Comparison of ENCODE assay signal across 16 cellular contexts in genomic region chr4:39658756-39659155, GRCh38. TPM values are rescaled to one million over a fixed set of nuclear protein-coding genes. Genes with fewer than 3 reads are reported as not detected.
A peak's percentile ranks its signal among the peaks of the same experiment; 100 is the strongest.
DNase-seq lines count a peak whose midpoint lies in the region; ATAC-seq, FAIRE-seq and TF ChIP-seq lines count a peak whose summit lies in the region.
"Had no signal": no experiment of that assay in that cellular context is flagged by ENCODE, and none has a peak within 500 bp of the region (broad histone marks: within the 10 kb centered on the region; RNA-seq: fewer than 3 reads in every experiment).

No MANE protein-coding gene starts in this region.

- no peak overlapping the region for H2BK20ac ChIP-seq in IMR-90 (ENCODE audit: low read depth, low read length)

- no peak overlapping the region for H2BK120ac ChIP-seq in IMR-90 (ENCODE audit: low read depth, low read length)

- H3K27ac ChIP-seq in IMR-90 (ENCODE audit: insufficient read depth, low read length): no peak overlapping the region
- no peak overlapping the region for H3K27ac ChIP-seq in K562 (ENCODE audit: extremely low read depth, low read depth, low read length)
- H3K27ac ChIP-seq: pancreas, vagina had no signal

- no peaks in the 10 kb centered on the region; the same call in 1 of the 2 replicates for H3K4me1 ChIP-seq in IMR-90 (ENCODE audit: control insufficient read depth, insufficient read depth, low read length)
- no peaks in the 10 kb centered on the region; a peak in 1 of 5 replicates for H3K4me1 ChIP-seq in K562 (replicated peaks in 1 of 2; ENCODE audit: control insufficient read depth in 2 of 2, insufficient read depth in 2 of 2, low read length in 2 of 2)
- H3K4me1 ChIP-seq: BE2C, vagina had no signal

- dilution Hi-C loops in IMR-90 (cut with HindIII; ENCODE audit: low sequenced_read_pairs, unreplicated experiment): no loop called here

- H2AK9ac ChIP-seq in IMR-90 (replicated peaks; ENCODE audit: low read depth, low read length, poor library complexity): no peak overlapping the region

- no peak overlapping the region for H3K4me3 ChIP-seq in IMR-90 (ENCODE audit: insufficient read depth, low read depth, low read length)
- H3K4me3 ChIP-seq in K562: no peak overlapping the region
- no peak overlapping the region for H3K4me3 ChIP-seq in kidney epithelial cell (ENCODE audit: low read depth, low read length)
- H3K4me3 ChIP-seq: pancreas, vagina had no signal

- H4K5ac ChIP-seq in IMR-90 (ENCODE audit: low read depth, low read length): no peak overlapping the region

- no peak overlapping the region for H3K4ac ChIP-seq in IMR-90 (ENCODE audit: low read depth, low read length)

- no peak for FAIRE-seq in K562 (lab: Jason Lieb, UNC)
- FAIRE-seq: endometrium, pancreas had no signal

- no peak overlapping the region for H3K23ac ChIP-seq in IMR-90 (ENCODE audit: low read depth, low read length)

- H3K27me3 ChIP-seq in IMR-90 (ENCODE audit: control insufficient read depth, insufficient read depth, low read length) (no peaks in the 10 kb centered on the region), K562 (ENCODE audit: control insufficient read depth in 2 of 2, insufficient read depth in 2 of 2, low read length in 2 of 2) (no peaks in the 10 kb centered on the region), kidney epithelial cell (ENCODE audit: control insufficient read depth, insufficient read depth, low read length) (no peaks in the 10 kb centered on the region)
- H3K27me3 ChIP-seq: BE2C, pancreas, vagina had no signal

- no peaks in the 10 kb centered on the region for H3K9me1 ChIP-seq in IMR-90 (ENCODE audit: insufficient read depth, low read length)
- H3K9me1 ChIP-seq in K562 (ENCODE audit: control insufficient read depth, insufficient read depth, low read length): no peaks in the 10 kb centered on the region

- H3K79me2 ChIP-seq in K562 (ENCODE audit: control insufficient read depth, insufficient read depth, low read length): no peaks in the 10 kb centered on the region

- no peak overlapping the region for H4K8ac ChIP-seq in IMR-90 (ENCODE audit: low read depth in 2 of 2, low read length in 2 of 2)

- H3K9me3 ChIP-seq in IMR-90 (ENCODE audit: control insufficient read depth, insufficient read depth, low read length) (no peaks in the 10 kb centered on the region), K562 (replicated peaks; ENCODE audit: control insufficient read depth, insufficient read depth, low read depth, low read length) (no peaks in the 10 kb centered on the region)
- H3K9me3 ChIP-seq: BE2C, pancreas, vagina had no signal

- in situ Hi-C loops in IMR-90 (cut with MboI; ENCODE audit: low sequenced_read_pairs) (no loop called here), K562 (cut with MboI) (no loop called here)

- no peak for DNase-seq in AG09319 (ENCODE audit: extremely low read depth, low read depth)
- DNase-seq in IMR-90: peak; percentile 7
- DNase-seq in K562 (ENCODE audit: extremely low read depth in 1 of 4, low spot score in 3 of 4): no peak
- no peak for DNase-seq in kidney epithelial cell (ENCODE audit: low read depth)
- no peak for DNase-seq in SKM-1 treated with dmso at 0.1 percent for 144 hours (lab: John Stamatoyannopoulos, UW; ENCODE audit: unreplicated experiment)
- no peak for DNase-seq in hypothalamus (lab: John Stamatoyannopoulos, UW)
- no peak for DNase-seq in RKO (ENCODE audit: low spot score)
- DNase-seq: activated CD4-positive, alpha-beta T cell treated with anti-CD3 and anti-CD28 coated beads for 1 hour; activated T-cell treated with anti-CD3 and anti-CD28 coated beads, Interleukin-2, amount 50 U/mL, for 1 hour; BE2C; NCI-H1694 treated with DMSO at 0.1 percent for 48 hours; NCI-H82; pancreas had no signal

- TF ChIP-seq POLR2A in IMR-90 (IDR thresholded peaks at IDR 0.05; ENCODE audit: low read depth, low read length): no peak
- TF ChIP-seq POLR2A in K562 (conservative IDR thresholded peaks at IDR 0.05): no peak

- BruUV-seq in IMR-90 (replicated peaks; lab: Mats Ljungman, UMichigan): no TSS peak
- no TSS peak for BruUV-seq in K562 (replicated peaks; lab: Mats Ljungman, UMichigan)

- no peaks in the 10 kb centered on the region for H3K79me1 ChIP-seq in IMR-90 (ENCODE audit: low read depth in 1 of 2, low read length in 2 of 2)

- H2AFZ ChIP-seq in IMR-90 (replicated peaks; ENCODE audit: low read length, poor library complexity) (no peak overlapping the region), K562 (ENCODE audit: low read depth, low read length) (no peak overlapping the region)

- H3K4me2 ChIP-seq in IMR-90 (ENCODE audit: low read depth, low read length) (no peak overlapping the region), K562 (ENCODE audit: insufficient read depth, low read length) (no peak overlapping the region)

- CTCF ChIA-PET in IMR-90 (lab: Yijun Ruan, JAX) (interaction anchor here (1.1 to 1.8 kb wide), 2 partner anchors 188 to 189 kb away, joined by 3 to 6 read pairs; no protein-coding TSS in a partner anchor), K562 (lab: Yijun Ruan, JAX; ENCODE audit: low intra/inter-chr PET ratio) (interaction anchor here (0.7 to 1.4 kb wide), 2 partner anchors 189 to 194 kb away, joined by 3 to 11 read pairs; no protein-coding TSS in a partner anchor)

- H3K9ac ChIP-seq in IMR-90 (ENCODE audit: low read depth, low read length): no peak overlapping the region
- H3K9ac ChIP-seq in K562 (ENCODE audit: insufficient read depth in 1 of 2, low read depth in 2 of 2, low read length in 2 of 2): no peak overlapping the region

- no peak overlapping the region for H4K91ac ChIP-seq in IMR-90 (ENCODE audit: insufficient read depth, low read depth, low read length)

- ATAC-seq in IMR-90 (ENCODE audit: low read depth) (no peak), K562 (no peak), GM19467 (IDR thresholded peaks at IDR 0.05; ENCODE audit: unreplicated experiment) (no peak)
- ATAC-seq: pancreas had no signal

- H4K20me1 ChIP-seq in IMR-90 (ENCODE audit: insufficient read depth, low read length) (no peaks in the 10 kb centered on the region), K562 (replicated peaks; ENCODE audit: control insufficient read depth, insufficient read depth, low read length) (no peaks in the 10 kb centered on the region)

- TF ChIP-seq CTCF in AG09319 (IDR thresholded peaks at IDR 0.05; ENCODE audit: low read depth, low read length): peak; percentile 46
- peak; percentile 66 for TF ChIP-seq CTCF in IMR-90 (conservative IDR thresholded peaks at IDR 0.05; ENCODE audit: low read depth, low read length)
- TF ChIP-seq CTCF in K562 (IDR thresholded peaks at IDR 0.05 in 2 of 3, conservative IDR thresholded peaks at IDR 0.05 in 1 of 3; ENCODE audit: insufficient read depth in 2 of 3, low read depth in 1 of 3, low read length in 3 of 3): peak; percentile 7 to 56 (median 16); a peak in 2 of 6 replicates
- peak; percentile 27 for TF ChIP-seq CTCF in kidney epithelial cell (IDR thresholded peaks at IDR 0.05; ENCODE audit: insufficient read depth, low read length, poor library complexity, severe bottlenecking)

- H3K18ac ChIP-seq in IMR-90 (ENCODE audit: low read depth, low read length): no peak overlapping the region

- H3K56ac ChIP-seq in IMR-90 (ENCODE audit: extremely low read depth, insufficient read depth, low read length): no peak overlapping the region

- no peak overlapping the region for H2AK5ac ChIP-seq in IMR-90 (ENCODE audit: low read depth, low read length)

- no peak overlapping the region for H3K14ac ChIP-seq in IMR-90 (replicated peaks; ENCODE audit: low read depth, low read length)

- H2BK15ac ChIP-seq in IMR-90 (ENCODE audit: low read depth, low read length): no peak overlapping the region

- no peak for TF ChIP-seq EP300 in K562 (IDR thresholded peaks at IDR 0.05; ENCODE audit: low read length)

- intact Hi-C loops in IMR-90 (cut with micrococcal nuclease) (loop anchor here (1.0 kb wide), 1 partner anchor 189 kb away; no protein-coding TSS in a partner anchor), K562 (cut with micrococcal nuclease) (loop anchor here (2.0 kb wide), 1 partner anchor 190 kb away; no protein-coding TSS in a partner anchor)

- no peaks in the 10 kb centered on the region for H3K36me3 ChIP-seq in IMR-90 (ENCODE audit: control insufficient read depth, insufficient read depth, low read length)
- no peaks in the 10 kb centered on the region for H3K36me3 ChIP-seq in K562 (ENCODE audit: control insufficient read depth, insufficient read depth, low read length)
- H3K36me3 ChIP-seq in kidney epithelial cell (ENCODE audit: control insufficient read depth, insufficient read depth, low read length): no peaks in the 10 kb centered on the region
- H3K36me3 ChIP-seq: BE2C, pancreas, vagina had no signal

- POLR2A ChIA-PET in IMR-90 (lab: Charles Lee; ENCODE audit: unreplicated experiment) (no interaction called here), K562 (lab: Yijun Ruan, JAX) (interaction anchor here (0.7 to 1.3 kb wide), 2 partner anchors 15 to 49 kb away, joined by 3 read pairs; no protein-coding TSS in a partner anchor)

- TF ChIP-seq RAD21 in IMR-90 (IDR thresholded peaks at IDR 0.05; ENCODE audit: low read length) (peak; percentile 61), K562 (CRISPR knock-in tag; conservative IDR thresholded peaks at IDR 0.05 in 1 of 2, IDR thresholded peaks at IDR 0.05 in 1 of 2) (peak in 1 of 2 experiments; percentile 63; a peak in 3 of 4 replicates)

- H2BK5ac ChIP-seq in IMR-90 (ENCODE audit: low read depth, low read length, poor library complexity, severe bottlenecking): no peak overlapping the region

- WGBS in IMR-90 (ENCODE audit: extremely low coverage in 2 of 2, insufficient read length in 1 of 2), 2 experiments: 82% methylated on average over 2 of the region's 3 CpGs; no CpG with 5 or more reads in 1 of the 2 experiments
- WGBS in K562 (ENCODE audit: insufficient coverage, low coverage, missing lambda C conversion rate): 31% methylated on average over 3 of the region's 3 CpGs

RNA-seq across cellular contexts. Expression of gene SMIM14, which starts 20.1 kb away (rescaled TPM):
- total RNA-seq in IMR-90 (2012; rRNA removed) (15.6 and 30.8 TPM in 2 replicates), K562 (2014; rRNA removed) (0.41 and 1.6 TPM in 2 replicates), K562 (2014; rRNA removed; fragmentation: Illumina TruSeq; extraction: Trizol) (1.9 and 2.2 TPM in 2 replicates), K562 (2015; rRNA removed; fragmentation: Illumina TruSeq; extraction: Trizol) (0.94 and 0.98 TPM in 2 replicates), K562 (2021) (1.8 and 2.0 TPM in 2 replicates), kidney epithelial cell (29.6 and 58.4 TPM in 2 replicates)
- polyA plus RNA-seq in IMR-90 (2012; rRNA removed) (18.7 and 20.9 TPM in 2 replicates), K562 (2011; rRNA removed) (3.7 and 5.7 TPM in 2 replicates), K562 (2014; fragmentation: Illumina TruSeq; extraction: Trizol) (1.9 and 3.1 TPM in 2 replicates), K562 (2014; fragmentation: Nextera tagmentation; extraction: Ambion mirVana) (1 to 10 TPM; 3.0 to 3.7 TPM), K562 (2014; rRNA removed) (1.6 and 2.3 TPM in 2 replicates)
- 3.0 and 3.8 TPM in 2 replicates for polyA plus RNA-seq in IMR-90 (2012; cell fraction: cytosol; rRNA removed)
- 0.45 and 4.4 TPM in 2 replicates for polyA plus RNA-seq in IMR-90 (2012; cell fraction: nucleus; rRNA removed; ENCODE audit: low replicate concordance)
- total RNA-seq in K562 (2011; cell fraction: chromatin; rRNA removed; ENCODE audit: low replicate concordance): 0.56 and 0.86 TPM in 2 replicates
- total RNA-seq in K562 (2011; cell fraction: nucleolus; rRNA removed): 0.39 and 0.50 TPM in 2 replicates
- 0.69 and 1.0 TPM in 2 replicates for total RNA-seq in K562 (2011; cell fraction: nucleoplasm; rRNA removed)
- 0.40 and 4.1 TPM in 2 replicates for polyA plus RNA-seq in K562 (2011; cell fraction: cytosol; rRNA removed)
- 0.54 and 1.7 TPM in 2 replicates for polyA plus RNA-seq in K562 (2011; cell fraction: nucleus; rRNA removed)
- polyA plus RNA-seq in K562 (2012): 1.7 and 10.2 TPM in 2 replicates
- polyA minus RNA-seq in K562 (2011; rRNA and poly(A)+ RNA removed): 3.5 and 7.7 TPM in 2 replicates
- polyA minus RNA-seq in K562 (2011; cell fraction: cytosol; rRNA and poly(A)+ RNA removed): 5.2 TPM in 1 of 2 replicates, not detected in the other
- polyA minus RNA-seq in K562 (2011; cell fraction: nucleus; rRNA and poly(A)+ RNA removed): 0.22 and 0.40 TPM in 2 replicates

RNA-seq across cellular contexts. Expression of gene UBE2K, which starts 39.2 kb away (rescaled TPM):
- total RNA-seq in IMR-90 (2012; rRNA removed): 17.7 and 24.4 TPM in 2 replicates
- 41.7 and 44.8 TPM in 2 replicates for polyA plus RNA-seq in IMR-90 (2012; rRNA removed)
- 19.5 and 24.5 TPM in 2 replicates for polyA plus RNA-seq in IMR-90 (2012; cell fraction: cytosol; rRNA removed)
- 3.2 and 20.8 TPM in 2 replicates for polyA plus RNA-seq in IMR-90 (2012; cell fraction: nucleus; rRNA removed; ENCODE audit: low replicate concordance)
- total RNA-seq in K562 (2011; cell fraction: chromatin; rRNA removed; ENCODE audit: low replicate concordance): 14.5 and 47.2 TPM in 2 replicates
- total RNA-seq in K562 (2011; cell fraction: nucleolus; rRNA removed): 15.8 and 18.4 TPM in 2 replicates
- 30.0 and 56.6 TPM in 2 replicates for total RNA-seq in K562 (2011; cell fraction: nucleoplasm; rRNA removed)
- total RNA-seq in K562 (2014; rRNA removed): 60.5 and 99.0 TPM in 2 replicates
- total RNA-seq in K562 (2014; rRNA removed; fragmentation: Illumina TruSeq; extraction: Trizol): 32.1 and 39.6 TPM in 2 replicates
- total RNA-seq in K562 (2015; rRNA removed; fragmentation: Illumina TruSeq; extraction: Trizol): 25.5 and 29.8 TPM in 2 replicates
- 103 and 121 TPM in 2 replicates for total RNA-seq in K562 (2021)
- polyA plus RNA-seq in K562 (2011; rRNA removed): 133 and 190 TPM in 2 replicates
- polyA plus RNA-seq in K562 (2011; cell fraction: cytosol; rRNA removed): 52.2 and 63.3 TPM in 2 replicates
- polyA plus RNA-seq in K562 (2011; cell fraction: nucleus; rRNA removed): 16.8 and 24.8 TPM in 2 replicates
- 76.3 and 178 TPM in 2 replicates for polyA plus RNA-seq in K562 (2012)
- polyA plus RNA-seq in K562 (2014; fragmentation: Illumina TruSeq; extraction: Trizol): 74.2 and 77.5 TPM in 2 replicates
- 10 to 100 TPM; 48.4 to 62.6 TPM for polyA plus RNA-seq in K562 (2014; fragmentation: Nextera tagmentation; extraction: Ambion mirVana)
- polyA plus RNA-seq in K562 (2014; rRNA removed): 88.6 and 142 TPM in 2 replicates
- polyA minus RNA-seq in K562 (2011; rRNA and poly(A)+ RNA removed): 78.7 and 92.4 TPM in 2 replicates
- 34.0 and 48.8 TPM in 2 replicates for polyA minus RNA-seq in K562 (2011; cell fraction: cytosol; rRNA and poly(A)+ RNA removed)
- polyA minus RNA-seq in K562 (2011; cell fraction: nucleus; rRNA and poly(A)+ RNA removed): 6.9 and 12.9 TPM in 2 replicates
- total RNA-seq in kidney epithelial cell: 24.9 and 28.3 TPM in 2 replicates

Comparison
In these comparisons a context has a peak if more than half of its experiments do, and no peak if none do; other contexts are left out.
1. CTCF ChIP-seq: peak in every context shown above with its lines; median percentile 66 in IMR-90; 46 in AG09319; 27 in kidney epithelial cell; 16 in K562.